Comparison of ENCODE assay signal across 19 cellular contexts in the genomic region with DNA sequence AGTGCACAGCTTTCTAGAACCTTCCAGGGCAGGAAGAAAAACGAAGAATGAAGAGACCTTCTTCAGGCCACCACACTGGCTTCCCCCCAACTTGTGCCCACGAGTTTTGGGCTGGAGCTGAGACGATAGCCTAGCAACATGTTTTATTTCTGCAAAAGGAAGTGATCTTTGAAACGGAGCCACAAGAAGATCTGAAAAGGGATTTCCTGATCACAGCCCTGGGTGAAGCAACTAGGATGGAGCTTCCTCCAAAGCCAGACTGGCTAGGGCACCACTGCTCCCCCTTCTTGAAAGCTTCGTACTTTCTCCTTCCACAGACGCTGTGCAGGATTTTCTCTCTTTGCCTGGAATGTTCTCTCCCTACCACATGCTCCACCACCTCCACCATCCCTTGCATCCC.
DNase-seq lines count a peak whose midpoint lies in the region; ATAC-seq, FAIRE-seq and TF ChIP-seq lines count a peak whose summit lies in the region.
"Had no signal": no experiment of that assay in that cellular context is flagged by ENCODE, and none has a peak within 500 bp of the region (broad histone marks: within the 10 kb centered on the region; RNA-seq: fewer than 3 reads in every experiment).

No MANE protein-coding gene starts in this region.

- WGBS in H1 (ENCODE audit: extremely low coverage in 1 of 2, insufficient coverage in 1 of 2, insufficient read length in 1 of 2, insufficient replicate concordance in 2 of 2, low coverage in 1 of 2, low lambda C conversion rate in 2 of 2, missing lambda C conversion rate in 1 of 2), 2 experiments, result 88% methylated on average over 6 of the region's 6 CpGs; no CpG with 5 or more reads in 1 of the 2 experiments

- TF ChIP-seq CTCF in H1 (IDR thresholded peaks at IDR 0.05; ENCODE audit: control extremely low read depth in 1 of 3, insufficient read depth in 1 of 3, low read depth in 1 of 3, low read length in 3 of 3) (no peak), lower lobe of right lung (IDR thresholded peaks at IDR 0.05) (no peak)

- no peak for TF ChIP-seq POLR2A in H1 (IDR thresholded peaks at IDR 0.05; ENCODE audit: control extremely low read depth in 1 of 2, low read depth in 2 of 2, low read length in 2 of 2)

- no peak overlapping the region for H3K27ac Mint-ChIP-seq in activated T-cell treated with anti-CD3 and anti-CD28 coated beads, Interleukin-2, amount 50 U/mL, for 72 hours
- H3K27ac Mint-ChIP-seq: CD4-positive, alpha-beta T cell had no signal

- H3K27me3 ChIP-seq in BLaER1 (no peaks in the 10 kb centered on the region), H1 (replicated peaks in 1 of 4; ENCODE audit: control insufficient read depth in 3 of 4, extremely low read depth in 1 of 4, insufficient read depth in 3 of 4, low read length in 3 of 4) (no peaks in the 10 kb centered on the region), lower lobe of right lung (ENCODE audit: low read depth) (peaks cover 4% of the 10 kb centered on the region)

- no peak overlapping the region for H3K56ac ChIP-seq in H1 (replicated peaks; ENCODE audit: insufficient read length, low read depth, low read length)

- H2AFZ ChIP-seq in H1 (ENCODE audit: low read length), result no peak overlapping the region

- no peak overlapping the region for H4K8ac ChIP-seq in H1 (ENCODE audit: extremely low read depth, insufficient read depth, low read length)

- H3K9ac ChIP-seq in BLaER1, result no peak overlapping the region
- H3K9ac ChIP-seq in H1 (replicated peaks in 1 of 4; ENCODE audit: extremely low read depth in 1 of 4, low read depth in 3 of 4, low read length in 3 of 4), result no peak overlapping the region

- no peak overlapping the region for H2BK15ac ChIP-seq in H1 (ENCODE audit: low read length)

- peaks cover 19% of the 10 kb centered on the region for H3K27me3 Mint-ChIP-seq in activated T-cell treated with anti-CD3 and anti-CD28 coated beads, Interleukin-2, amount 50 U/mL, for 72 hours (ENCODE audit: low read depth)

- H3K9me3 Mint-ChIP-seq in activated T-cell treated with anti-CD3 and anti-CD28 coated beads, Interleukin-2, amount 50 U/mL, for 72 hours, result peaks cover 0 to 2% of the 10 kb centered on the region in 2 donors
- H3K9me3 Mint-ChIP-seq: CD4-positive, alpha-beta T cell had no signal

- no peak overlapping the region for H4K5ac ChIP-seq in H1 (ENCODE audit: insufficient read length, low read depth, low read length)

- peaks cover 0 to 2% of the 10 kb centered on the region in 2 donors for H3K36me3 Mint-ChIP-seq in activated T-cell treated with anti-CD3 and anti-CD28 coated beads, Interleukin-2, amount 50 U/mL, for 72 hours (ENCODE audit: insufficient read depth in 2 of 2)

- ATAC-seq in lower lobe of right lung, result no peak
- ATAC-seq in activated T-cell treated with anti-CD3 and anti-CD28 coated beads, Interleukin-2, amount 50 U/mL, for 72 hours (replicated peaks in 1 of 2), result no peak
- ATAC-seq: A549 had no signal

- H4K20me1 ChIP-seq in BLaER1 (no peaks in the 10 kb centered on the region), H1 (replicated peaks in 1 of 2; ENCODE audit: control insufficient read depth in 1 of 2, insufficient read depth in 2 of 2, low read length in 2 of 2) (no peaks in the 10 kb centered on the region)

- DNase-seq in MV-4-11 (lab: John Stamatoyannopoulos, UW), result peak; percentile 38
- DNase-seq in H1 (ENCODE audit: low read depth in 1 of 2, low spot score in 2 of 2), result no peak
- DNase-seq in pons (ENCODE audit: low spot score), result peak; percentile 73
- DNase-seq in lower lobe of right lung, result no peak
- no peak for DNase-seq in activated T-cell treated with anti-CD3 and anti-CD28 coated beads, Interleukin-2, amount 50 U/mL, for 72 hours
- no peak for DNase-seq in AML-193 (lab: John Stamatoyannopoulos, UW)
- no peak for DNase-seq in DMS 273 treated with DMSO at 0.1 percent for 48 hours (lab: John Stamatoyannopoulos, UW)
- DNase-seq: CD4-positive, alpha-beta T cell; DMS153; DMS79 treated with DMSO at 0.1 percent for 48 hours; EL; GOT3 had no signal

- peak overlapping the region; percentile 65 for H3K4me2 ChIP-seq in BLaER1
- no peak overlapping the region for H3K4me2 ChIP-seq in H1 (ENCODE audit: insufficient read depth in 1 of 2, low read depth in 2 of 2, low read length in 2 of 2)
- H3K4me2 ChIP-seq: A549 had no signal

- H3K27ac ChIP-seq in BLaER1 (peak overlapping the region; percentile 26; the same call in 1 of the 2 replicates), H1 (ENCODE audit: low read depth, low read length) (no peak overlapping the region), lower lobe of right lung (no peak overlapping the region)
- H3K27ac ChIP-seq: HL-60 had no signal

- H3K23ac ChIP-seq in H1 (ENCODE audit: insufficient read length), result no peak overlapping the region

- intact Hi-C loops in lower lobe of right lung (cut with DNase I), result no loop called here

- no peak overlapping the region for H3K14ac ChIP-seq in H1 (ENCODE audit: insufficient read length)

- no peak for FAIRE-seq in H1 (lab: Jason Lieb, UNC)
- FAIRE-seq: A549, G401.6, GM12891, GM19239 had no signal

- TF ChIP-seq EP300 in H1 (IDR thresholded peaks at IDR 0.05; ENCODE audit: borderline replicate concordance in 1 of 2, low read depth in 2 of 2, low read length in 2 of 2), result no peak

- H3K4me3 ChIP-seq in BLaER1 (no peak overlapping the region), H1 (ENCODE audit: extremely low read depth in 1 of 4, insufficient read depth in 2 of 4, low read depth in 3 of 4, low read length in 4 of 4) (no peak overlapping the region), lower lobe of right lung (no peak overlapping the region)
- H3K4me3 ChIP-seq: A549, HAP-1 had no signal

- H4K91ac ChIP-seq in H1 (replicated peaks; ENCODE audit: insufficient read length, low read length), result no peak overlapping the region

- H3K23me2 ChIP-seq in H1 (ENCODE audit: low read depth, low read length), result no peaks in the 10 kb centered on the region

- H3K18ac ChIP-seq in H1 (ENCODE audit: extremely low read depth, low read length), result no peak overlapping the region

- H3K4me1 Mint-ChIP-seq in activated T-cell treated with anti-CD3 and anti-CD28 coated beads, Interleukin-2, amount 50 U/mL, for 72 hours (ENCODE audit: low read depth), result no peaks in the 10 kb centered on the region

- H3K4me1 ChIP-seq in BLaER1, result peaks cover 14% of the 10 kb centered on the region
- H3K4me1 ChIP-seq in H1 (replicated peaks in 1 of 4; ENCODE audit: control insufficient read depth in 3 of 4, insufficient read depth in 4 of 4, low read length in 3 of 4), result no peaks in the 10 kb centered on the region; a peak in 1 of 7 replicates
- peaks cover 7% of the 10 kb centered on the region for H3K4me1 ChIP-seq in lower lobe of right lung
- H3K4me1 ChIP-seq: A549, HAP-1 had no signal

- TF ChIP-seq RAD21 in H1 (IDR thresholded peaks at IDR 0.05 in 1 of 2, conservative IDR thresholded peaks at IDR 0.05 in 1 of 2; ENCODE audit: low read depth in 2 of 2, low read length in 2 of 2), result no peak

- no peak overlapping the region for H2BK5ac ChIP-seq in H1 (ENCODE audit: low read depth, low read length)

- POLR2A ChIA-PET in H1 (lab: Charles Lee; ENCODE audit: partially characterized antibody), result interaction anchor here (1.1 kb wide), 1 partner anchor 10 kb away, joined by 5 read pairs; no protein-coding TSS in a partner anchor

- no peaks in the 10 kb centered on the region for H3K79me2 ChIP-seq in H1 (ENCODE audit: control insufficient read depth in 1 of 2, insufficient read depth in 2 of 2, low read length in 2 of 2)

- CTCF ChIA-PET in H1 (lab: Charles Lee; ENCODE audit: partially characterized antibody), result interaction anchor here (0.7 to 3.5 kb wide), 7 partner anchors 9 to 61 kb away, joined by 3 to 23 read pairs (median 4); no protein-coding TSS in a partner anchor

- no peak overlapping the region for H2BK120ac ChIP-seq in H1 (replicated peaks; ENCODE audit: low read depth, low read length)

- H3K79me1 ChIP-seq in H1 (ENCODE audit: low read depth, low read length), result no peaks in the 10 kb centered on the region

- peak overlapping the region; percentile 18; the same call in 1 of the 2 replicates for H2BK12ac ChIP-seq in H1 (ENCODE audit: low read depth, low read length)

- H3K4me3 Mint-ChIP-seq in activated T-cell treated with anti-CD3 and anti-CD28 coated beads, Interleukin-2, amount 50 U/mL, for 72 hours, result no peak overlapping the region
- H3K4me3 Mint-ChIP-seq: CD4-positive, alpha-beta T cell had no signal

- H3K4ac ChIP-seq in H1 (replicated peaks; ENCODE audit: insufficient read length, low read depth, low read length), result no peak overlapping the region

- H2BK20ac ChIP-seq in H1 (ENCODE audit: low read length), result 0 out of 2 replicates have a peak overlapping the region, but pooled peaks have one; percentile 34

- H2AK5ac ChIP-seq in H1 (ENCODE audit: low read depth, low read length), result no peak overlapping the region

- H3K9me3 ChIP-seq in BLaER1 (no peaks in the 10 kb centered on the region), H1 (ENCODE audit: insufficient read depth in 2 of 2, low read depth in 1 of 2, low read length in 1 of 2) (no peaks in the 10 kb centered on the region), lower lobe of right lung (no peaks in the 10 kb centered on the region)
- H3K9me3 ChIP-seq: A549, HAP-1 had no signal

- H3K36me3 ChIP-seq in BLaER1 (no peaks in the 10 kb centered on the region), H1 (ENCODE audit: control insufficient read depth in 2 of 4, insufficient read depth in 4 of 4, low read length in 3 of 4) (no peaks in the 10 kb centered on the region), lower lobe of right lung (no peaks in the 10 kb centered on the region)
- H3K36me3 ChIP-seq: HAP-1 had no signal

TF ChIP-seq in H1, 55 proteins besides CTCF, POLR2A, EP300 and RAD21:
- TF ChIP-seq NANOG (IDR thresholded peaks at IDR 0.05; ENCODE audit: insufficient read depth, low read depth, low read length, poor library complexity, severe bottlenecking), result no peak
- TF ChIP-seq ZNF274 (IDR thresholded peaks at IDR 0.05; ENCODE audit: borderline replicate concordance, extremely low read depth, low read length), result no peak
- TF ChIP-seq SIX5 (IDR thresholded peaks at IDR 0.05; ENCODE audit: low read depth, low read length), result no peak

Comparison
In these comparisons a context has a peak if more than half of its experiments do, and no peak if none do; other contexts are left out.
1. DNase-seq: peak in MV-4-11 (single experiment) and pons (single experiment); none in H1 (0 of 2), lower lobe of right lung (single experiment), activated T-cell treated with anti-CD3 and anti-CD28 coated beads, Interleukin-2, amount 50 U/mL, for 72 hours (0 of 2), AML-193 (0 of 2) and DMS 273 treated with DMSO at 0.1 percent for 48 hours (single experiment).